8 cellular contexts compared by ENCODE assay signal in genomic region chr11:32892355-32893090, GRCh38. TPM values are rescaled to one million over a fixed set of nuclear protein-coding genes. Genes with fewer than 3 reads are reported as not detected.
DNase-seq lines count a peak whose midpoint lies in the region; ATAC-seq and TF ChIP-seq lines count a peak whose summit lies in the region.

QSER1 (plus strand) TSS chr11:32892811; CDS start chr11:32893126, 315 bp downstream.

- TF ChIP-seq CTCF in coronary artery (IDR thresholded peaks at IDR 0.05) = no peak

- DNase-seq in A172 (ENCODE audit: low spot score) (peak; percentile 34), NCI-H2227 treated with DMSO at 0.1 percent for 48 hours (lab: John Stamatoyannopoulos, UW) (peak; percentile 51), coronary artery (ENCODE audit: low spot score) (peak; percentile 78), left kidney (ENCODE audit: low read depth, low spot score) (peak; percentile 92)
- peak; percentile 66 to 73 for DNase-seq in activated CD4-positive, alpha-beta T cell treated with anti-CD3 and anti-CD28 coated beads for 4 hours
- DNase-seq in stimulated activated CD4-positive, alpha-beta T cell treated with anti-CD3 and anti-CD28 coated beads, Interleukin-1b, Interleukin-23, amount 100 ng/mL, for 48 hours = peak; percentile 65

- peak within 1 kb of the TSS; percentile 79 to 93 for H3K27ac ChIP-seq in coronary artery

- H3K4me3 ChIP-seq in coronary artery = peak within 1 kb of the TSS; percentile 78

- ATAC-seq in GM18519 (IDR thresholded peaks at IDR 0.05; ENCODE audit: low FRiP score, unreplicated experiment) = peak; percentile 54
- ATAC-seq in HG03025 (IDR thresholded peaks at IDR 0.05; ENCODE audit: low FRiP score, unreplicated experiment) = peak; percentile 58

RNA-seq across cellular contexts. Expression of gene QSER1, which starts in this region (rescaled TPM):
- 24.8 and 25.8 TPM in 2 replicates for total RNA-seq in A172 (2014; rRNA removed; shearing (Covaris generic))

Comparison
In these comparisons a context has a peak if more than half of its experiments do, and no peak if none do; other contexts are left out.
1. Peak in every context shown above with its lines: DNase-seq, ATAC-seq, H3K4me3 ChIP-seq and H3K27ac ChIP-seq.
2. DNase-seq: peak in every context shown above with its lines; median percentile 92 in left kidney; 78 in coronary artery; 70 in activated CD4-positive, alpha-beta T cell treated with anti-CD3 and anti-CD28 coated beads for 4 hours; 65 in stimulated activated CD4-positive, alpha-beta T cell treated with anti-CD3 and anti-CD28 coated beads, Interleukin-1b, Interleukin-23, amount 100 ng/mL, for 48 hours; 51 in NCI-H2227 treated with DMSO at 0.1 percent for 48 hours; 34 in A172.